ENCODE assay signal across 1 cellular context in the genomic region with DNA sequence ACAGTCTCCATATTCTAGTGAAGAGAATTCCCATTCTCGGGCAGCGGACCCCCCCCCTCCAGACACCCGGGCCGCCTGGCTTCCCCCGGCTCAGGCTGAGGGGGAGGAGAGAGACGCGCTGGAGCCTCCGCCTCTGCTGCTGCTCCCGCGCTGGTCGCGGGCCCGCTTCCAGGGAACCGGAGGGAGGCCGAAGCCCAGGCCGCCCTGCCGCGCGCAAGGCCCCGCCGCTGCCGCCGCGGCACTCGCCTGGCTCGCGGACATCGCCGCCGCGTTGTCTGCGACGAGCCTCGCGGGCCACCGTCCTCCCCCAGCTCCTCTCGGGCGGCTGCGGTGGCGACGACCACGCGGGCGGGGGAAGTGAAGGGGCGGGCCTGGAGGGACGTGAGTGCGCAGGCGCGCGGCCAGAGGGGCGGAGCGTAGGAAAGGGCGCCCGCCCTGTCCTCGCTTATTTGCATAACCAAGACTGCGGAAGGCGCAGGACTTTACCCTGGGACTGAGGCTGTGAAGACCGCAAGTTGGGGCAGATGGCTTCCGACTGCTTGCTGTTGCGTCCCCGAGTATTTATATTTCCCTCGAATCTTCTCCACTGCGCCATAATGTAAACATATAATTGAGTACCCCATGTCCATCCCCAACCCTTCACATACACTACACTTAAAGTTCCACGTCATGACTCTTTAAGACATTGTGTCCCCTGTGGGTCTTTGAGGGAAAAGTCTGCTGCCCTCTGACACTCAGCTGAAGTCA.
TF ChIP-seq lines count a peak whose summit lies in the region.

A gene with protein sequence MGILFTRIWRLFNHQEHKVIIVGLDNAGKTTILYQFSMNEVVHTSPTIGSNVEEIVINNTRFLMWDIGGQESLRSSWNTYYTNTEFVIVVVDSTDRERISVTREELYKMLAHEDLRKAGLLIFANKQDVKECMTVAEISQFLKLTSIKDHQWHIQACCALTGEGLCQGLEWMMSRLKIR (minus strand): TSS at position 279 of the 747 bp plus-strand sequence. CDS start 245 bp downstream, at position 34.

TF ChIP-seq in HepG2, 621 proteins besides CTCF, POLR2A, EP300 and RAD21 (continued from another document and continues in another):
- TF ChIP-seq, protein P1, sequence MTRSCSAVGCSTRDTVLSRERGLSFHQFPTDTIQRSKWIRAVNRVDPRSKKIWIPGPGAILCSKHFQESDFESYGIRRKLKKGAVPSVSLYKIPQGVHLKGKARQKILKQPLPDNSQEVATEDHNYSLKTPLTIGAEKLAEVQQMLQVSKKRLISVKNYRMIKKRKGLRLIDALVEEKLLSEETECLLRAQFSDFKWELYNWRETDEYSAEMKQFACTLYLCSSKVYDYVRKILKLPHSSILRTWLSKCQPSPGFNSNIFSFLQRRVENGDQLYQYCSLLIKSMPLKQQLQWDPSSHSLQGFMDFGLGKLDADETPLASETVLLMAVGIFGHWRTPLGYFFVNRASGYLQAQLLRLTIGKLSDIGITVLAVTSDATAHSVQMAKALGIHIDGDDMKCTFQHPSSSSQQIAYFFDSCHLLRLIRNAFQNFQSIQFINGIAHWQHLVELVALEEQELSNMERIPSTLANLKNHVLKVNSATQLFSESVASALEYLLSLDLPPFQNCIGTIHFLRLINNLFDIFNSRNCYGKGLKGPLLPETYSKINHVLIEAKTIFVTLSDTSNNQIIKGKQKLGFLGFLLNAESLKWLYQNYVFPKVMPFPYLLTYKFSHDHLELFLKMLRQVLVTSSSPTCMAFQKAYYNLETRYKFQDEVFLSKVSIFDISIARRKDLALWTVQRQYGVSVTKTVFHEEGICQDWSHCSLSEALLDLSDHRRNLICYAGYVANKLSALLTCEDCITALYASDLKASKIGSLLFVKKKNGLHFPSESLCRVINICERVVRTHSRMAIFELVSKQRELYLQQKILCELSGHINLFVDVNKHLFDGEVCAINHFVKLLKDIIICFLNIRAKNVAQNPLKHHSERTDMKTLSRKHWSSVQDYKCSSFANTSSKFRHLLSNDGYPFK (CRISPR knock-in tag; IDR thresholded peaks at IDR 0.05; ENCODE audit: borderline replicate concordance), result no peak
- TF ChIP-seq SOX6 (IDR thresholded peaks at IDR 0.05), result no peak
- TF ChIP-seq SOX6 (CRISPR knock-in tag; IDR thresholded peaks at IDR 0.05), result peak; percentile 54
- peak; percentile 90 for TF ChIP-seq ZNF275 (CRISPR knock-in tag; IDR thresholded peaks at IDR 0.05; ENCODE audit: borderline replicate concordance)
- TF ChIP-seq, protein P2, sequence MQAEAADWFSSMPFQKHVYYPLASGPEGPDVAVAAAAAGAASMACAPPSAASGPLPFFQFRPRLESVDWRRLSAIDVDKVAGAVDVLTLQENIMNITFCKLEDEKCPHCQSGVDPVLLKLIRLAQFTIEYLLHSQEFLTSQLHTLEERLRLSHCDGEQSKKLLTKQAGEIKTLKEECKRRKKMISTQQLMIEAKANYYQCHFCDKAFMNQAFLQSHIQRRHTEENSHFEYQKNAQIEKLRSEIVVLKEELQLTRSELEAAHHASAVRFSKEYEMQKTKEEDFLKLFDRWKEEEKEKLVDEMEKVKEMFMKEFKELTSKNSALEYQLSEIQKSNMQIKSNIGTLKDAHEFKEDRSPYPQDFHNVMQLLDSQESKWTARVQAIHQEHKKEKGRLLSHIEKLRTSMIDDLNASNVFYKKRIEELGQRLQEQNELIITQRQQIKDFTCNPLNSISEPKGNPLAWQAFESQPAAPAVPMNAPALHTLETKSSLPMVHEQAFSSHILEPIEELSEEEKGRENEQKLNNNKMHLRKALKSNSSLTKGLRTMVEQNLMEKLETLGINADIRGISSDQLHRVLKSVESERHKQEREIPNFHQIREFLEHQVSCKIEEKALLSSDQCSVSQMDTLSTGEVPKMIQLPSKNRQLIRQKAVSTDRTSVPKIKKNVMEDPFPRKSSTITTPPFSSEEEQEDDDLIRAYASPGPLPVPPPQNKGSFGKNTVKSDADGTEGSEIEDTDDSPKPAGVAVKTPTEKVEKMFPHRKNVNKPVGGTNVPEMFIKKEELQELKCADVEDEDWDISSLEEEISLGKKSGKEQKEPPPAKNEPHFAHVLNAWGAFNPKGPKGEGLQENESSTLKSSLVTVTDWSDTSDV (CRISPR knock-in tag; IDR thresholded peaks at IDR 0.05), result 0 out of 2 replicates have a peak, but pooled peaks have one; percentile 10
- TF ChIP-seq NR2F1 (CRISPR knock-in tag; IDR thresholded peaks at IDR 0.05), result 0 out of 4 replicates have a peak, but pooled peaks of 1 of the 2 experiments have one; percentile 17
- peak; percentile 99 for TF ChIP-seq ATF7-NPFF (CRISPR knock-in tag; IDR thresholded peaks at IDR 0.05; ENCODE audit: low read depth)
- TF ChIP-seq SNRNP70 (IDR thresholded peaks at IDR 0.05; ENCODE audit: low read depth, low read length), result no peak
- TF ChIP-seq ZNF816 (CRISPR knock-in tag; IDR thresholded peaks at IDR 0.05; ENCODE audit: borderline replicate concordance), result no peak; the same call in 1 of the 2 replicates
- TF ChIP-seq ZXDC (CRISPR knock-in tag; IDR thresholded peaks at IDR 0.05), result peak; percentile 79; the same call in 1 of the 2 replicates
- no peak for TF ChIP-seq FOXA1 (IDR thresholded peaks at IDR 0.05)
- TF ChIP-seq FOXA1 (CRISPR knock-in tag; IDR thresholded peaks at IDR 0.05), result peak; percentile 54
- TF ChIP-seq ZNF83 (CRISPR knock-in tag; IDR thresholded peaks at IDR 0.05; ENCODE audit: borderline replicate concordance), result no peak
- no peak for TF ChIP-seq ZNF260 (CRISPR knock-in tag; IDR thresholded peaks at IDR 0.05; ENCODE audit: borderline replicate concordance, low read depth)
- TF ChIP-seq ZSCAN29 (CRISPR knock-in tag; conservative IDR thresholded peaks at IDR 0.05), result peak; percentile 45; the same call in 1 of the 2 replicates
- TF ChIP-seq MBD4 (IDR thresholded peaks at IDR 0.05; ENCODE audit: borderline replicate concordance, low read length), result no peak
- peak; percentile 81; the same call in 1 of the 2 replicates for TF ChIP-seq ZNF639 (CRISPR knock-in tag; conservative IDR thresholded peaks at IDR 0.05)
- 0 out of 2 replicates have a peak, but pooled peaks have one; percentile 49 for TF ChIP-seq RERE (CRISPR knock-in tag; IDR thresholded peaks at IDR 0.05; ENCODE audit: low read depth)
- TF ChIP-seq E2F5 (CRISPR knock-in tag; conservative IDR thresholded peaks at IDR 0.05), result peak; percentile 39; the same call in 1 of the 2 replicates
- no peak for TF ChIP-seq ATM (IDR thresholded peaks at IDR 0.05; ENCODE audit: borderline replicate concordance)
- TF ChIP-seq KDM5A (IDR thresholded peaks at IDR 0.05; ENCODE audit: borderline replicate concordance, low read length), result peak; percentile 71; the same call in 1 of the 2 replicates
- TF ChIP-seq ZBTB2 (CRISPR knock-in tag; IDR thresholded peaks at IDR 0.05; ENCODE audit: low read depth), result peak; percentile 73; the same call in 1 of the 2 replicates
- TF ChIP-seq, protein P3, sequence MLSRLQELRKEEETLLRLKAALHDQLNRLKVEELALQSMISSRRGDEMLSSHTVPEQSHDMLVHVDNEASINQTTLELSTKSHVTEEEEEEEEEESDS (CRISPR knock-in tag; IDR thresholded peaks at IDR 0.05; ENCODE audit: borderline replicate concordance), result 0 out of 2 replicates have a peak, but pooled peaks have one; percentile 18
- TF ChIP-seq XBP1 (CRISPR knock-in tag; IDR thresholded peaks at IDR 0.05), result no peak
- TF ChIP-seq ISX (CRISPR knock-in tag; conservative IDR thresholded peaks at IDR 0.05), result no peak
- TF ChIP-seq ZNF589 (CRISPR knock-in tag; conservative IDR thresholded peaks at IDR 0.05), result no peak; the same call in 1 of the 2 replicates
- TF ChIP-seq HNF4A (CRISPR knock-in tag; IDR thresholded peaks at IDR 0.05), result peak; percentile 79
- TF ChIP-seq DNMT1 (CRISPR knock-in tag; IDR thresholded peaks at IDR 0.05), result peak; percentile 92
- TF ChIP-seq ELF3 (CRISPR knock-in tag; IDR thresholded peaks at IDR 0.05), result peak; percentile 84
- TF ChIP-seq POLR2AphosphoS5 (IDR thresholded peaks at IDR 0.05; ENCODE audit: low read depth, low read length), result peak; percentile 99
- TF ChIP-seq ZNF576 (CRISPR knock-in tag; IDR thresholded peaks at IDR 0.05), result no peak
